Comparison of ENCODE assay signal across 21 cellular contexts in the genomic region with DNA sequence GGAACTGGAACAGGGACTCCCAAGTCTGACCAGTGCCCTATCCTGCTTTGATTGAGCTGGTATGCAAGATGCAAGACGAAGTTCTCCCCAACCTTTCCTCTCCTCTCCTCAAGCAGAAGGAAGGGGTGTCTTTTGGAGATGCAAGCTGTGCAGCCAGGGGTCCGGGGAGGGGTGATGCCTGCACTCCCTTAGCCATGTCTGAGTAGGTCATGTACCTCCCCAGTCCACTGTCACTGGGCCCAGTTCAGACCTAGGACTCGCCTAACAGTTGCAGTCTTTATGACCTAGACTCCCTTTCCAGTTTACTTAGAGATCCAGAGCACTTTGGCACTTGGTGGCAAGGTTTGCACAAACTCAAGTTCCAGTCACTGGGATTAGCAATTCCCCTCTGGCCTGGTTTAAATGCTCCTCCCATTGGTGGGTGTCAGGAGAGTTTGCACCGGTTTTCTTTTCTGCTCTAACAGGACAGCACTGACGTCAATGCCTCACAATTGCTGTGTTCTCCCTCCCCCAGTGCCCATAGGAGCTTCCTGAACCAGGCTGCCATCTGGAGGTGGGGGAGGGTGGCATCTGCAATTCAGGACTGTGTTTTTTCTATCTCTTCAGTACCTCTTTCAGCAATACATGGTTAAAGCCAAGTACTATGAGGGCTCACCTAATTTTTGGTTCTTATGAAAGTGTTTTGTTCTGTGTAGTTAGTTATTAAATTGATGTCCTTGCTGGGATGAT.
DNase-seq lines count a peak whose midpoint lies in the region; ATAC-seq, FAIRE-seq and TF ChIP-seq lines count a peak whose summit lies in the region.
"Had no signal": no experiment of that assay in that cellular context is flagged by ENCODE, and none has a peak within 500 bp of the region (broad histone marks: within the 10 kb centered on the region; RNA-seq: fewer than 3 reads in every experiment).

No MANE protein-coding gene starts in this region.

- DNase-seq in SIG-M5 treated with dmso at 0.1 percent for 504 hours (lab: John Stamatoyannopoulos, UW; ENCODE audit: unreplicated experiment) (peak; percentile 14), SIG-M5 (lab: John Stamatoyannopoulos, UW) (no peak), NCI-H69 (lab: John Stamatoyannopoulos, UW) (peak; percentile 37), H1 (ENCODE audit: low read depth in 1 of 2, low spot score in 2 of 2) (no peak)
- DNase-seq in T-helper 2 cell treated with Interferon-gamma antibody and Interleukin-4, amounts not matched to agents 5 μg/mL and 100 μg/mL, for 36 hours (ENCODE audit: low spot score): no peak
- DNase-seq: activated CD4-positive, alpha-beta T cell treated with anti-CD3 and anti-CD28 coated beads, Interleukin-2, amount 50 U/mL, for 48 hours; activated T-cell treated with anti-CD3 and anti-CD28 coated beads, Interleukin-2, amount 50 U/mL, for 72 hours; CD4-positive, alpha-beta T cell; heart right ventricle; NCI-H146; sigmoid colon; stimulated activated CD4-positive, alpha-beta T cell treated with anti-CD3 and anti-CD28 coated beads, Interleukin-1b, Interleukin-23, amount 100 ng/mL, for 48 hours; stimulated activated naive CD8-positive, alpha-beta T cell treated with anti-CD3 and anti-CD28 coated beads, Interleukin-15, Interleukin-2, amounts not matched to agents 100 U/mL and 50 U/mL, for 24 hours; trophoblast cell had no signal

- no peaks in the 10 kb centered on the region for H4K20me1 ChIP-seq in H1 (replicated peaks in 1 of 2; ENCODE audit: control insufficient read depth in 1 of 2, insufficient read depth in 2 of 2, low read length in 2 of 2)

- H3K4me2 ChIP-seq in H1 (ENCODE audit: insufficient read depth in 1 of 2, low read depth in 2 of 2, low read length in 2 of 2): no peak overlapping the region

- no peaks in the 10 kb centered on the region for H3K36me3 ChIP-seq in H1 (ENCODE audit: control insufficient read depth in 2 of 4, insufficient read depth in 4 of 4, low read length in 3 of 4)
- H3K36me3 ChIP-seq: heart right ventricle, sigmoid colon had no signal

- no peaks in the 10 kb centered on the region for H3K4me1 Mint-ChIP-seq in T-helper 2 cell treated with Interferon-gamma antibody and Interleukin-4, amounts not matched to agents 5 μg/mL and 100 μg/mL, for 36 hours (ENCODE audit: low read depth)

- H4K91ac ChIP-seq in H1 (replicated peaks; ENCODE audit: insufficient read length, low read length): no peak overlapping the region

- FAIRE-seq in H1 (lab: Jason Lieb, UNC): no peak
- FAIRE-seq: GM19239, islet of Langerhans had no signal

- no peaks in the 10 kb centered on the region for H3K23me2 ChIP-seq in H1 (ENCODE audit: low read depth, low read length)

- ATAC-seq in GM19395 (IDR thresholded peaks at IDR 0.05; ENCODE audit: unreplicated experiment) (no peak), GM18517 (IDR thresholded peaks at IDR 0.05; ENCODE audit: unreplicated experiment) (no peak), GM21619 (IDR thresholded peaks at IDR 0.05; ENCODE audit: unreplicated experiment) (no peak)
- ATAC-seq: activated naive CD4-positive, alpha-beta T cell treated with anti-CD3 and anti-CD28 coated beads, Interleukin-2, amount 50 U/mL, for 72 hours; activated T-cell treated with anti-CD3 and anti-CD28 coated beads, Interleukin-2, amount 50 U/mL, for 72 hours; heart right ventricle; SK-N-SH treated with all-trans-retinoic acid at 6 μM for 48 hours; stimulated activated naive CD8-positive, alpha-beta T cell treated with anti-CD3 and anti-CD28 coated beads, Interleukin-15, Interleukin-2, amounts not matched to agents 100 U/mL and 50 U/mL, for 24 hours had no signal

- no peak overlapping the region for H3K4me3 ChIP-seq in H1 (ENCODE audit: extremely low read depth in 1 of 4, insufficient read depth in 2 of 4, low read depth in 3 of 4, low read length in 4 of 4)
- H3K4me3 ChIP-seq: heart right ventricle, sigmoid colon had no signal

- no peaks in the 10 kb centered on the region for H3K79me1 ChIP-seq in H1 (ENCODE audit: low read depth, low read length)

- H3K9me3 ChIP-seq in H1 (ENCODE audit: insufficient read depth in 2 of 2, low read depth in 1 of 2, low read length in 1 of 2): no peaks in the 10 kb centered on the region
- H3K9me3 ChIP-seq: sigmoid colon had no signal

- H2AK5ac ChIP-seq in H1 (ENCODE audit: low read depth, low read length): no peak overlapping the region

- peaks cover 7% of the 10 kb centered on the region for H3K9me3 Mint-ChIP-seq in T-helper 2 cell treated with Interferon-gamma antibody and Interleukin-4, amounts not matched to agents 5 μg/mL and 100 μg/mL, for 36 hours

- no peak overlapping the region for H3K4ac ChIP-seq in H1 (replicated peaks; ENCODE audit: insufficient read length, low read depth, low read length)

- H3K4me1 ChIP-seq in H1 (replicated peaks in 1 of 4; ENCODE audit: control insufficient read depth in 3 of 4, insufficient read depth in 4 of 4, low read length in 3 of 4): no peaks in the 10 kb centered on the region; a peak in 1 of 7 replicates
- H3K4me1 ChIP-seq: heart right ventricle, sigmoid colon had no signal

- no peaks in the 10 kb centered on the region for H3K36me3 Mint-ChIP-seq in T-helper 2 cell treated with Interferon-gamma antibody and Interleukin-4, amounts not matched to agents 5 μg/mL and 100 μg/mL, for 36 hours (ENCODE audit: low read depth)
- H3K36me3 Mint-ChIP-seq: activated naive CD4-positive, alpha-beta T cell treated with anti-CD3 and anti-CD28 coated beads, Interleukin-2, amount 50 U/mL, for 72 hours had no signal

- CTCF ChIA-PET in H1 (lab: Charles Lee; ENCODE audit: partially characterized antibody): interaction anchor here (0.7 to 1.0 kb wide), 3 partner anchors 24 to 863 kb away, joined by 3 read pairs; no protein-coding TSS in a partner anchor

- H4K5ac ChIP-seq in H1 (ENCODE audit: insufficient read length, low read depth, low read length): no peak overlapping the region

- no peaks in the 10 kb centered on the region for H3K27me3 Mint-ChIP-seq in T-helper 2 cell treated with Interferon-gamma antibody and Interleukin-4, amounts not matched to agents 5 μg/mL and 100 μg/mL, for 36 hours (ENCODE audit: low read depth)
- H3K27me3 Mint-ChIP-seq: CD4-positive, alpha-beta T cell had no signal

- H3K9ac ChIP-seq in H1 (replicated peaks in 1 of 4; ENCODE audit: extremely low read depth in 1 of 4, low read depth in 3 of 4, low read length in 3 of 4): no peak overlapping the region

- no peak overlapping the region for H3K27ac Mint-ChIP-seq in T-helper 2 cell treated with Interferon-gamma antibody and Interleukin-4, amounts not matched to agents 5 μg/mL and 100 μg/mL, for 36 hours
- H3K27ac Mint-ChIP-seq: activated naive CD4-positive, alpha-beta T cell treated with anti-CD3 and anti-CD28 coated beads, Interleukin-2, amount 50 U/mL, for 72 hours; activated T-cell treated with anti-CD3 and anti-CD28 coated beads, Interleukin-2, amount 50 U/mL, for 72 hours; CD4-positive, alpha-beta T cell had no signal

- no peak overlapping the region for H3K23ac ChIP-seq in H1 (ENCODE audit: insufficient read length)

- H3K27ac ChIP-seq in H1 (ENCODE audit: low read depth, low read length): no peak overlapping the region
- H3K27ac ChIP-seq: heart right ventricle, sigmoid colon had no signal

- POLR2A ChIA-PET in H1 (lab: Charles Lee; ENCODE audit: partially characterized antibody): no interaction called here

- H3K79me2 ChIP-seq in H1 (ENCODE audit: control insufficient read depth in 1 of 2, insufficient read depth in 2 of 2, low read length in 2 of 2): no peaks in the 10 kb centered on the region

- no peak overlapping the region for H4K8ac ChIP-seq in H1 (ENCODE audit: extremely low read depth, insufficient read depth, low read length)

- no peak overlapping the region for H2BK5ac ChIP-seq in H1 (ENCODE audit: low read depth, low read length)

- no peak overlapping the region for H2BK15ac ChIP-seq in H1 (ENCODE audit: low read length)

- TF ChIP-seq RAD21 in H1 (IDR thresholded peaks at IDR 0.05 in 1 of 2, conservative IDR thresholded peaks at IDR 0.05 in 1 of 2; ENCODE audit: low read depth in 2 of 2, low read length in 2 of 2): peak; percentile 51 to 55

- H2AFZ ChIP-seq in H1 (ENCODE audit: low read length): 0 out of 2 replicates have a peak overlapping the region, but pooled peaks have one; percentile 84

- no peaks in the 10 kb centered on the region for H3K27me3 ChIP-seq in H1 (replicated peaks in 1 of 4; ENCODE audit: control insufficient read depth in 3 of 4, extremely low read depth in 1 of 4, insufficient read depth in 3 of 4, low read length in 3 of 4)
- H3K27me3 ChIP-seq: heart right ventricle, sigmoid colon had no signal

- H3K18ac ChIP-seq in H1 (ENCODE audit: extremely low read depth, low read length): no peak overlapping the region

- H3K14ac ChIP-seq in H1 (ENCODE audit: insufficient read length): no peak overlapping the region

- TF ChIP-seq POLR2A in H1 (IDR thresholded peaks at IDR 0.05; ENCODE audit: control extremely low read depth in 1 of 2, low read depth in 2 of 2, low read length in 2 of 2): no peak

- no peak overlapping the region for H2BK120ac ChIP-seq in H1 (replicated peaks; ENCODE audit: low read depth, low read length)

- no peak overlapping the region for H3K4me3 Mint-ChIP-seq in T-helper 2 cell treated with Interferon-gamma antibody and Interleukin-4, amounts not matched to agents 5 μg/mL and 100 μg/mL, for 36 hours
- H3K4me3 Mint-ChIP-seq: activated T-cell treated with anti-CD3 and anti-CD28 coated beads, Interleukin-2, amount 50 U/mL, for 72 hours; CD4-positive, alpha-beta T cell had no signal

- WGBS in H1 (ENCODE audit: extremely low coverage in 1 of 2, insufficient coverage in 1 of 2, insufficient read length in 1 of 2, insufficient replicate concordance in 2 of 2, low coverage in 1 of 2, low lambda C conversion rate in 2 of 2, missing lambda C conversion rate in 1 of 2), 2 experiments: 88% methylated on average over 5 of the region's 5 CpGs; no CpG with 5 or more reads in 1 of the 2 experiments

- TF ChIP-seq CTCF in H1 (IDR thresholded peaks at IDR 0.05; ENCODE audit: control extremely low read depth in 1 of 3, insufficient read depth in 1 of 3, low read depth in 1 of 3, low read length in 3 of 3): peak; percentile 13 to 41 (median 36); a peak in 3 of 4 replicates

- H2BK20ac ChIP-seq in H1 (ENCODE audit: low read length): no peak overlapping the region

- H2BK12ac ChIP-seq in H1 (ENCODE audit: low read depth, low read length): no peak overlapping the region

- TF ChIP-seq EP300 in H1 (IDR thresholded peaks at IDR 0.05; ENCODE audit: borderline replicate concordance in 1 of 2, low read depth in 2 of 2, low read length in 2 of 2): no peak

- no peak overlapping the region for H3K56ac ChIP-seq in H1 (replicated peaks; ENCODE audit: insufficient read length, low read depth, low read length)

TF ChIP-seq in H1, 55 proteins besides CTCF, POLR2A, EP300 and RAD21:
- no peak for TF ChIP-seq BACH1 (IDR thresholded peaks at IDR 0.05; ENCODE audit: low read length)
- no peak for TF ChIP-seq SUZ12 (IDR thresholded peaks at IDR 0.05; ENCODE audit: low read length)
- no peak for TF ChIP-seq CHD1 (IDR thresholded peaks at IDR 0.05; ENCODE audit: low read depth, low read length)
- no peak for TF ChIP-seq RBBP5 (IDR thresholded peaks at IDR 0.05; ENCODE audit: borderline replicate concordance, low read depth, low read length)

Comparison
In these comparisons a context has a peak if more than half of its experiments do, and no peak if none do; other contexts are left out.
1. DNase-seq: peak in SIG-M5 treated with dmso at 0.1 percent for 504 hours (single experiment) and NCI-H69 (single experiment); none in SIG-M5 (single experiment), H1 (0 of 2) and T-helper 2 cell treated with Interferon-gamma antibody and Interleukin-4, amounts not matched to agents 5 μg/mL and 100 μg/mL, for 36 hours (single experiment).